ENCODE assay signal across 1 cellular context in the genomic region with DNA sequence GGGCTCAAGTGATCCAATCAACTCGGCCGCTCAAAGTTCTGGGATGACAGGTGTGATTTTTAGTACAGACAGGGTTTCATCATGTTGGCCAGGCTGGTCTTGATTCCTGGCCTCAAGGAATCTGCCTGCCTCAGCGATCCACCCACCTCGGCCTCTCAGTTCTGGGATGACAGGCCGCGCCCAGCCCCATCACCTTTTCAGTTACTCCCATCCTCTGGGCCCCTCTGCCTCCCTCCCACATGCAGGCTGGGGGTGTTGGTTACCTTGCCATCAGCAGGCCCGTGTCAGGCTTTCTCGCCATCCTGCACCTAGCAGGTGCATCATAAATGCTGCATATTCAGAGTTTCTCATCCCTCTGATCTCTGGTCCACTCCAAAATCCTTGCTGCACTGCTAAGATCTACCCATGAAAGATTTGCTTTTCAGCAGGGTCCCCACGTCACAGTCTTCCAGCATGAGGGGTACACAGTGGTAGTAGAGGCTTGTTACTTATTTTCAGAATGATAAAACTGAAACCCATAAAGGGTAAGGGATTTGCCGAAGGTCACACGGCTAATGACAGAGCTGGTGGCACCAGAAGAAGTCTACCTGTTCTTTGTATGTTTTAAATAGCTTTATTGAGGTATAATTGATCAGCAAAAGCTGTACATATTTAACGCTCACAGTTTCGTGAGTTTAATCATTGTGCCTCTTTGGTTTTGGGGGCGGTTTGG.
TF ChIP-seq lines count a peak whose summit lies in the region.

No MANE protein-coding gene starts in this region.

TF ChIP-seq in K562, 482 proteins besides CTCF, POLR2A, EP300 and RAD21:
- TF ChIP-seq, protein P1, sequence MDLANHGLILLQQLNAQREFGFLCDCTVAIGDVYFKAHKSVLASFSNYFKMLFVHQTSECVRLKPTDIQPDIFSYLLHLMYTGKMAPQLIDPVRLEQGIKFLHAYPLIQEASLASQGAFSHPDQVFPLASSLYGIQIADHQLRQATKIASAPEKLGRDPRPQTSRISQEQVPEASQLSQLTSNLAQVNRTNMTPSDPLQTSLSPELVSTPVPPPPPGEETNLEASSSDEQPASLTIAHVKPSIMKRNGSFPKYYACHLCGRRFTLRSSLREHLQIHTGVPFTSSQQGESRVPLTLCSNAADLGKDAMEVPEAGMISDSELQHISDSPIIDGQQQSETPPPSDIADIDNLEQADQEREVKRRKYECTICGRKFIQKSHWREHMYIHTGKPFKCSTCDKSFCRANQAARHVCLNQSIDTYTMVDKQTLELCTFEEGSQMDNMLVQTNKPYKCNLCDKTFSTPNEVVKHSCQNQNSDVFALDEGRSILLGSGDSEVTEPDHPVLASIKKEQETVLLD (IDR thresholded peaks at IDR 0.05): no peak
- peak; percentile 21; the same call in 1 of the 2 replicates for TF ChIP-seq RBFOX2 (IDR thresholded peaks at IDR 0.05; ENCODE audit: low read depth, low read length)
- TF ChIP-seq, protein P2, sequence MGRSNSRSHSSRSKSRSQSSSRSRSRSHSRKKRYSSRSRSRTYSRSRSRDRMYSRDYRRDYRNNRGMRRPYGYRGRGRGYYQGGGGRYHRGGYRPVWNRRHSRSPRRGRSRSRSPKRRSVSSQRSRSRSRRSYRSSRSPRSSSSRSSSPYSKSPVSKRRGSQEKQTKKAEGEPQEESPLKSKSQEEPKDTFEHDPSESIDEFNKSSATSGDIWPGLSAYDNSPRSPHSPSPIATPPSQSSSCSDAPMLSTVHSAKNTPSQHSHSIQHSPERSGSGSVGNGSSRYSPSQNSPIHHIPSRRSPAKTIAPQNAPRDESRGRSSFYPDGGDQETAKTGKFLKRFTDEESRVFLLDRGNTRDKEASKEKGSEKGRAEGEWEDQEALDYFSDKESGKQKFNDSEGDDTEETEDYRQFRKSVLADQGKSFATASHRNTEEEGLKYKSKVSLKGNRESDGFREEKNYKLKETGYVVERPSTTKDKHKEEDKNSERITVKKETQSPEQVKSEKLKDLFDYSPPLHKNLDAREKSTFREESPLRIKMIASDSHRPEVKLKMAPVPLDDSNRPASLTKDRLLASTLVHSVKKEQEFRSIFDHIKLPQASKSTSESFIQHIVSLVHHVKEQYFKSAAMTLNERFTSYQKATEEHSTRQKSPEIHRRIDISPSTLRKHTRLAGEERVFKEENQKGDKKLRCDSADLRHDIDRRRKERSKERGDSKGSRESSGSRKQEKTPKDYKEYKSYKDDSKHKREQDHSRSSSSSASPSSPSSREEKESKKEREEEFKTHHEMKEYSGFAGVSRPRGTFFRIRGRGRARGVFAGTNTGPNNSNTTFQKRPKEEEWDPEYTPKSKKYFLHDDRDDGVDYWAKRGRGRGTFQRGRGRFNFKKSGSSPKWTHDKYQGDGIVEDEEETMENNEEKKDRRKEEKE (IDR thresholded peaks at IDR 0.05; ENCODE audit: borderline replicate concordance in 1 of 2, control insufficient read depth in 1 of 2, low read depth in 2 of 2, low read length in 1 of 2): no peak
- TF ChIP-seq ZNF551 (CRISPR knock-in tag; IDR thresholded peaks at IDR 0.05): no peak
- TF ChIP-seq, protein P3, sequence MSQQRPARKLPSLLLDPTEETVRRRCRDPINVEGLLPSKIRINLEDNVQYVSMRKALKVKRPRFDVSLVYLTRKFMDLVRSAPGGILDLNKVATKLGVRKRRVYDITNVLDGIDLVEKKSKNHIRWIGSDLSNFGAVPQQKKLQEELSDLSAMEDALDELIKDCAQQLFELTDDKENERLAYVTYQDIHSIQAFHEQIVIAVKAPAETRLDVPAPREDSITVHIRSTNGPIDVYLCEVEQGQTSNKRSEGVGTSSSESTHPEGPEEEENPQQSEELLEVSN (IDR thresholded peaks at IDR 0.05; ENCODE audit: borderline replicate concordance in 1 of 2, extremely low read depth in 1 of 2, insufficient read depth in 1 of 2, insufficient read length in 1 of 2, low read depth in 1 of 2, low read length in 1 of 2, poor library complexity in 1 of 2, severe bottlenecking in 1 of 2): no peak
- TF ChIP-seq, protein P4, sequence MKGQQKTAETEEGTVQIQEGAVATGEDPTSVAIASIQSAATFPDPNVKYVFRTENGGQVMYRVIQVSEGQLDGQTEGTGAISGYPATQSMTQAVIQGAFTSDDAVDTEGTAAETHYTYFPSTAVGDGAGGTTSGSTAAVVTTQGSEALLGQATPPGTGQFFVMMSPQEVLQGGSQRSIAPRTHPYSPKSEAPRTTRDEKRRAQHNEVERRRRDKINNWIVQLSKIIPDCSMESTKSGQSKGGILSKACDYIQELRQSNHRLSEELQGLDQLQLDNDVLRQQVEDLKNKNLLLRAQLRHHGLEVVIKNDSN (CRISPR knock-in tag; IDR thresholded peaks at IDR 0.05): no peak
- no peak for TF ChIP-seq MCM3 (IDR thresholded peaks at IDR 0.05)
TF ChIP-seq in K562: peak in this region for 1.
